Comparison of ENCODE assay signal across 8 cellular contexts in genomic region chr9:87498046-87498815, GRCh38. TPM values are rescaled to one million over a fixed set of nuclear protein-coding genes. Genes with fewer than 3 reads are reported as not detected.
DNase-seq lines count a peak whose midpoint lies in the region; ATAC-seq and TF ChIP-seq lines count a peak whose summit lies in the region.

No MANE protein-coding gene starts in this region.

- no peaks in the 10 kb centered on the region for H3K27me3 ChIP-seq in ascending aorta
- H3K27me3 ChIP-seq in rectal smooth muscle tissue (ENCODE audit: control insufficient read depth, insufficient read depth, low read length): peaks cover 3% of the 10 kb centered on the region

- ATAC-seq in GM19372 (IDR thresholded peaks at IDR 0.05; ENCODE audit: low read depth, unreplicated experiment): peak; percentile 37
- no peak for ATAC-seq in HG03095 (IDR thresholded peaks at IDR 0.05; ENCODE audit: unreplicated experiment)

- intact Hi-C loops in ascending aorta (cut with DNase I): loop anchor here (10.0 kb wide), 1 partner anchor 123 kb away; no protein-coding TSS in a partner anchor

- H3K27ac ChIP-seq in ascending aorta: peak overlapping the region; percentile 40 to 58
- peak overlapping the region; percentile 75 for H3K27ac ChIP-seq in rectal smooth muscle tissue (ENCODE audit: low read depth, low read length)

- in situ Hi-C loops in Caki2 (cut with HindIII; ENCODE audit: low pct_unique_long_range_greater_than_20kb, low sequenced_read_pairs): no loop called here

- H3K36me3 ChIP-seq in ascending aorta (no peaks in the 10 kb centered on the region), rectal smooth muscle tissue (ENCODE audit: control insufficient read depth, insufficient read depth, low read length) (no peaks in the 10 kb centered on the region)

- H3K9me3 ChIP-seq in ascending aorta: no peaks in the 10 kb centered on the region

- TF ChIP-seq CTCF in ascending aorta (IDR thresholded peaks at IDR 0.05): peak in 1 of 3 experiments; percentile 8

- H3K9ac ChIP-seq in rectal smooth muscle tissue (ENCODE audit: low read length): peak overlapping the region; percentile 19

- H3K4me3 ChIP-seq in ascending aorta (peak overlapping the region; percentile 56 to 72), iPS-11a (ENCODE audit: low read depth, low read length) (peak overlapping the region; percentile 81), rectal smooth muscle tissue (ENCODE audit: low read length) (peak overlapping the region; percentile 84)

- H3K4me1 ChIP-seq in ascending aorta: no peaks in the 10 kb centered on the region
- peaks cover 8% of the 10 kb centered on the region for H3K4me1 ChIP-seq in rectal smooth muscle tissue (ENCODE audit: control insufficient read depth, insufficient read depth, low read length)

- DNase-seq in Caki2 (ENCODE audit: low read depth) (peak; percentile 69), Kasumi-1 (lab: John Stamatoyannopoulos, UW) (peak; percentile 24 to 27), ascending aorta (ENCODE audit: low spot score in 2 of 2) (no peak), HCEC 1CT (no peak)

RNA-seq across cellular contexts. Expression of gene DAPK1, which starts 0.6 kb away (rescaled TPM):
- 16.3 and 20.9 TPM in 2 replicates for total RNA-seq in Caki2 (2014; rRNA removed; shearing (Covaris generic); ENCODE audit: low replicate concordance)
- 17.8 TPM for total RNA-seq in ascending aorta

Comparison
In these comparisons a context has a peak if more than half of its experiments do, and no peak if none do; other contexts are left out.
1. DNase-seq: peak in Caki2 (single experiment) and Kasumi-1 (2 of 2); none in ascending aorta (0 of 2) and HCEC 1CT (single experiment).
2. Peak in every context shown above with its lines, with median percentiles within 50 percentile points of each other: H3K4me3 ChIP-seq.